In the genomic region with DNA sequence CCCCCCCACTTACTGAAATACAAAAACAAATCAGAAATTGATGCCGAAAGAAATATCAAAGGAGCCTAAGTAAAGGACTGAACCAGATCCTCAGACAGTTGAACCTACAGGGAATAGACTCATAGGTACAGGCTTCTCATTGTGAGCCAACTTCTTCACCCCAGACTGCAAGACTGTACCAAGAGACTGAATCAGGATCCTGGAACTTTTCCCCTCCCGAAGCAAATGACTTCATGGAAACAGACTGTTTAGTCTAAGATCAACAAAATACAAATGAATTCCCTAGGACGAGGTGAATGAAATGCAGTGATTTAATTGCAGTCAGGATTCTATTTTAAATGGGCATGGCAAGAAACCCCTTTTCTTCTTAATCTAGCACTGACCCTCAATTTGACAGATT, we compare ENCODE assay signal across 30 cellular contexts. TPM values are rescaled to one million over a fixed set of nuclear protein-coding genes. Genes with fewer than 3 reads are reported as not detected.
DNase-seq lines count a peak whose midpoint lies in the region; ATAC-seq and TF ChIP-seq lines count a peak whose summit lies in the region.
"Had no signal": no experiment of that assay in that cellular context is flagged by ENCODE, and none has a peak within 500 bp of the region (broad histone marks: within the 10 kb centered on the region; RNA-seq: fewer than 3 reads in every experiment).

No MANE protein-coding gene starts in this region.

- no peak overlapping the region for H2BK15ac ChIP-seq in mesenchymal stem cell (ENCODE audit: low read depth, poor library complexity, severe bottlenecking)

- H3K9me3 ChIP-seq in SJSA1 (replicated peaks) (no peaks in the 10 kb centered on the region), mesenchymal stem cell (ENCODE audit: control insufficient read depth, low read length) (no peaks in the 10 kb centered on the region), ascending aorta (no peaks in the 10 kb centered on the region)
- H3K9me3 ChIP-seq: A549, esophagus squamous epithelium, testis had no signal

- H3K4me2 ChIP-seq in mesenchymal stem cell (ENCODE audit: low read length, poor library complexity, severe bottlenecking) = no peak overlapping the region
- H3K4me2 ChIP-seq: A549 had no signal

- ATAC-seq in GM21526 (IDR thresholded peaks at IDR 0.05; ENCODE audit: low FRiP score, unreplicated experiment) = no peak
- ATAC-seq: A549; activated CD8-positive, alpha-beta memory T cell treated with anti-CD3 and anti-CD28 coated beads, Interleukin-2, amount 10 ng/mL, durations not matched to agents 7 days and 5 days; activated T-cell treated with anti-CD3 and anti-CD28 coated beads, Interleukin-2, amount 50 U/mL, for 72 hours; left colon; stimulated activated naive B cell treated with anti-CD40 and anti-IgM and Interleukin-4, amounts not matched to agents 10 μg/mL and 1 μg/mL and 100 μg/mL, for 72 hours had no signal

- peak; percentile 52 for DNase-seq in AG08396 (ENCODE audit: low spot score)
- peak; percentile 61 to 72 for DNase-seq in SJSA1 (ENCODE audit: low read depth in 1 of 2, low spot score in 2 of 2)
- peak; percentile 58 for DNase-seq in epithelial cell of esophagus (ENCODE audit: low read depth)
- DNase-seq in mesenchymal stem cell = peak; percentile 86
- DNase-seq in NCI-H1436 (lab: John Stamatoyannopoulos, UW) = no peak
- no peak for DNase-seq in ascending aorta (ENCODE audit: low spot score in 2 of 2)
- DNase-seq in GF-D8 (lab: John Stamatoyannopoulos, UW) = no peak
- DNase-seq: activated CD4-positive, alpha-beta T cell treated with anti-CD3 and anti-CD28 coated beads, Interleukin-2, amount 10 ng/mL, durations not matched to agents 7 days and 5 days; activated CD8-positive, alpha-beta memory T cell treated with anti-CD3 and anti-CD28 coated beads, Interleukin-2, amount 10 ng/mL, durations not matched to agents 7 days and 5 days; activated naive CD4-positive, alpha-beta T cell treated with anti-CD3 and anti-CD28 coated beads, Interleukin-2, amount 50 U/mL, for 16 hours; activated T-cell treated with anti-CD3 and anti-CD28 coated beads, Interleukin-2, amount 50 U/mL, for 72 hours; C1 segment of cervical spinal cord; DMS79 treated with DMSO at 0.1 percent for 48 hours; effector memory CD4-positive, alpha-beta T cell; esophagus squamous epithelium; head of caudate nucleus; left colon; naive B cell; NCI-H1105; NCI-H2029 treated with DMSO at 0.1 percent for 48 hours; NCI-H226; NCI-H748 treated with DMSO at 0.1 percent for 48 hours; retina; stimulated activated CD4-positive, alpha-beta T cell treated with anti-CD3 and anti-CD28 coated beads, Interleukin-4, amount 100 ng/mL, for 1 hour; stimulated activated naive B cell treated with anti-CD40 and anti-IgM and Interleukin-4, amounts not matched to agents 10 μg/mL and 1 μg/mL and 100 μg/mL, for 72 hours; T-helper 9 cell; testis had no signal

- no peak overlapping the region for H2AFZ ChIP-seq in mesenchymal stem cell (ENCODE audit: low read depth, low read length)

- TF ChIP-seq CTCF in epithelial cell of esophagus (IDR thresholded peaks at IDR 0.05; ENCODE audit: insufficient read depth, low read depth, low read length, missing control alignments) (no peak), ascending aorta (IDR thresholded peaks at IDR 0.05) (no peak)

- H3K27ac ChIP-seq in SJSA1 (peak overlapping the region; percentile 97), mesenchymal stem cell (ENCODE audit: low read length, poor library complexity, severe bottlenecking) (no peak overlapping the region), ascending aorta (no peak overlapping the region)
- H3K27ac ChIP-seq: A549, esophagus squamous epithelium, testis had no signal

- no peak overlapping the region for H3K14ac ChIP-seq in mesenchymal stem cell (ENCODE audit: low read length in 2 of 2)

- peak overlapping the region; percentile 16 for H3K9ac ChIP-seq in mesenchymal stem cell (ENCODE audit: low read length)

- H3K4me1 ChIP-seq in SJSA1 (replicated peaks) (peaks cover 98% of the 10 kb centered on the region), mesenchymal stem cell (ENCODE audit: control insufficient read depth, insufficient read depth, low read depth, low read length) (peaks cover 12% of the 10 kb centered on the region), ascending aorta (peaks cover 0 to 26% of the 10 kb centered on the region in 2 donors)
- H3K4me1 ChIP-seq: A549, testis had no signal

- no peak overlapping the region for H2BK120ac ChIP-seq in mesenchymal stem cell (ENCODE audit: low read depth, low read length)

- no peak overlapping the region for H3K4ac ChIP-seq in mesenchymal stem cell (ENCODE audit: low read depth in 1 of 2, low read length in 2 of 2)

- no peak overlapping the region for H2BK5ac ChIP-seq in mesenchymal stem cell (ENCODE audit: low read depth, low read length, poor library complexity, severe bottlenecking)

- H2AK5ac ChIP-seq in mesenchymal stem cell (ENCODE audit: low read length, severe bottlenecking) = no peak overlapping the region

- no peaks in the 10 kb centered on the region for H3K27me3 ChIP-seq in SJSA1 (replicated peaks)
- no peaks in the 10 kb centered on the region for H3K27me3 ChIP-seq in mesenchymal stem cell (ENCODE audit: control insufficient read depth in 1 of 2, insufficient read depth in 1 of 2, low read length in 2 of 2)
- H3K27me3 ChIP-seq in ascending aorta = no peaks in the 10 kb centered on the region
- H3K27me3 ChIP-seq: esophagus squamous epithelium, testis had no signal

- H2BK12ac ChIP-seq in mesenchymal stem cell (ENCODE audit: low read length in 2 of 2) = no peak overlapping the region

- H3K23ac ChIP-seq in mesenchymal stem cell (ENCODE audit: low read length in 2 of 2) = no peak overlapping the region

- no peak overlapping the region for H4K8ac ChIP-seq in mesenchymal stem cell (ENCODE audit: low read length)

- intact Hi-C loops in ascending aorta (cut with DNase I) = loop anchor here (5.0 kb wide), 2 partner anchors 51 to 209 kb away; no protein-coding TSS in a partner anchor

- 73% methylated on average over 2 of the region's 3 CpGs for WGBS in mesenchymal stem cell

- H3K36me3 ChIP-seq in SJSA1 = no peaks in the 10 kb centered on the region
- no peaks in the 10 kb centered on the region for H3K36me3 ChIP-seq in mesenchymal stem cell (ENCODE audit: control insufficient read depth in 1 of 2, insufficient read depth in 2 of 2, low read depth in 1 of 2, low read length in 2 of 2)
- H3K36me3 ChIP-seq in ascending aorta = no peaks in the 10 kb centered on the region
- H3K36me3 ChIP-seq: esophagus squamous epithelium had no signal

- no peak overlapping the region for H4K91ac ChIP-seq in mesenchymal stem cell (ENCODE audit: low read length)

- H3K18ac ChIP-seq in mesenchymal stem cell (ENCODE audit: low read depth in 1 of 2, low read length in 2 of 2) = no peak overlapping the region

- H3K4me3 ChIP-seq in SJSA1 (no peak overlapping the region), epithelial cell of esophagus (ENCODE audit: low read length) (no peak overlapping the region), mesenchymal stem cell (ENCODE audit: insufficient read depth in 1 of 2, low read depth in 1 of 2, low read length in 2 of 2) (no peak overlapping the region), ascending aorta (no peak overlapping the region)
- H3K4me3 ChIP-seq: A549, esophagus squamous epithelium, testis had no signal

- H3K79me1 ChIP-seq in mesenchymal stem cell (replicated peaks; ENCODE audit: low read length, poor library complexity, severe bottlenecking) = no peaks in the 10 kb centered on the region

RNA-seq across cellular contexts. Expression of a gene that starts 53.6 kb away (rescaled TPM):
- 15.0 and 18.0 TPM in 2 replicates for total RNA-seq in SJSA1 (2014; rRNA removed; shearing (Covaris generic))
- polyA plus RNA-seq in mesenchymal stem cell (2013, experiment 1 of 2) = 8.3 TPM
- polyA plus RNA-seq in mesenchymal stem cell (2013, experiment 2 of 2) = 8.2 TPM
- 9.6 TPM for total RNA-seq in ascending aorta
- polyA plus RNA-seq: IgD-negative memory B cell had no signal

Comparison
In these comparisons a context has a peak if more than half of its experiments do, and no peak if none do; other contexts are left out.
1. DNase-seq: peak in AG08396 (single experiment), SJSA1 (2 of 2), epithelial cell of esophagus (single experiment) and mesenchymal stem cell (single experiment); none in NCI-H1436 (single experiment), ascending aorta (0 of 2) and GF-D8 (single experiment).